21 cellular contexts compared by ENCODE assay signal in the genomic region with DNA sequence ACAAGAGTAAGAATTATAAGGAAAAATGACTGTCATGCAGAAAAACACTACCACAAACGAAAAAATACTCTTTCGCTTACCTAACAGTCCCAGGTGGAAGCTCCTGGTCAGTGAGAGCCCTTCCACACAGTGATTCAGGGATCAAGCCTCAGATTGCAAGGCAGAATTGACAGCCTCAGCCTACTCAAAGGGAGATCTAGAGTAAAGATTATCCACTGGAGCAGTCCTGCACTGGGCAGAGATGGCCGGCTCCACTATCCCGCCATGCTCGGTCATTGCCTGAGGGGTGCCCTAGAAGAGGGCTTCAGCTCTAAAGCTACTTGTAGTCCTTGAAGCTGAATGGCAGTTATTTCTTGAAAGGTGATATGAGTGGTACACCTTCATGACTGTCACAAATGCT.
DNase-seq lines count a peak whose midpoint lies in the region; ATAC-seq, FAIRE-seq and TF ChIP-seq lines count a peak whose summit lies in the region.
"Had no signal": no experiment of that assay in that cellular context is flagged by ENCODE, and none has a peak within 500 bp of the region (broad histone marks: within the 10 kb centered on the region; RNA-seq: fewer than 3 reads in every experiment).

No MANE protein-coding gene starts in this region.

- POLR2A ChIA-PET in A549 (lab: Yijun Ruan, JAX) (no interaction called here), IMR-90 (lab: Charles Lee; ENCODE audit: unreplicated experiment) (no interaction called here)

- H3K9me3 Mint-ChIP-seq in activated CD4-positive, alpha-beta T cell treated with anti-CD3 and anti-CD28 coated beads, Interleukin-2, amount 10 ng/mL, durations not matched to agents 24 days and 14 days: no peaks in the 10 kb centered on the region
- H3K9me3 Mint-ChIP-seq: CD8-positive, alpha-beta T cell had no signal

- dilution Hi-C loops in IMR-90 (cut with HindIII; ENCODE audit: low sequenced_read_pairs, unreplicated experiment): no loop called here

- in situ Hi-C loops in IMR-90 (cut with MboI; ENCODE audit: low sequenced_read_pairs): no loop called here

- no peak overlapping the region for H2AK9ac ChIP-seq in IMR-90 (replicated peaks; ENCODE audit: low read depth, low read length, poor library complexity)

- H3K9ac ChIP-seq in IMR-90 (ENCODE audit: low read depth, low read length): no peak overlapping the region
- H3K9ac ChIP-seq: BLaER1 had no signal

- no peaks in the 10 kb centered on the region for H3K27me3 Mint-ChIP-seq in activated CD4-positive, alpha-beta T cell treated with anti-CD3 and anti-CD28 coated beads, Interleukin-2, amount 10 ng/mL, durations not matched to agents 24 days and 14 days

- no peak overlapping the region for H2AFZ ChIP-seq in IMR-90 (replicated peaks; ENCODE audit: low read length, poor library complexity)

- TF ChIP-seq CTCF in A549 (IDR thresholded peaks at IDR 0.05): no peak
- no peak for TF ChIP-seq CTCF in IMR-90 (conservative IDR thresholded peaks at IDR 0.05; ENCODE audit: low read depth, low read length)

- no peak for FAIRE-seq in A549 (lab: Jason Lieb, UNC)
- FAIRE-seq: G401.6, GM12892, H54 had no signal

- H3K27me3 ChIP-seq in IMR-90 (ENCODE audit: control insufficient read depth, insufficient read depth, low read length): no peaks in the 10 kb centered on the region
- H3K27me3 ChIP-seq: BLaER1 had no signal

- peak overlapping the region; percentile 30 for H2BK5ac ChIP-seq in IMR-90 (ENCODE audit: low read depth, low read length, poor library complexity, severe bottlenecking)

- H4K20me1 ChIP-seq in IMR-90 (ENCODE audit: insufficient read depth, low read length): no peaks in the 10 kb centered on the region
- H4K20me1 ChIP-seq: BLaER1 had no signal

- peak overlapping the region; percentile 69 for H3K4ac ChIP-seq in IMR-90 (ENCODE audit: low read depth, low read length)

- TF ChIP-seq RAD21 in A549 (conservative IDR thresholded peaks at IDR 0.05 in 1 of 2, IDR thresholded peaks at IDR 0.05 in 1 of 2): no peak
- no peak for TF ChIP-seq RAD21 in IMR-90 (IDR thresholded peaks at IDR 0.05; ENCODE audit: low read length)

- H3K36me3 ChIP-seq in IMR-90 (ENCODE audit: control insufficient read depth, insufficient read depth, low read length): no peaks in the 10 kb centered on the region
- H3K36me3 ChIP-seq: BLaER1, HAP-1 had no signal

- H3K9me3 ChIP-seq in A549 (peaks cover 34% of the 10 kb centered on the region), IMR-90 (ENCODE audit: control insufficient read depth, insufficient read depth, low read length) (no peaks in the 10 kb centered on the region)
- H3K9me3 ChIP-seq: BLaER1, Caco-2, HAP-1 had no signal

- BruUV-seq in IMR-90 (replicated peaks; lab: Mats Ljungman, UMichigan): no TSS peak

- H4K91ac ChIP-seq in IMR-90 (ENCODE audit: insufficient read depth, low read depth, low read length): peak overlapping the region; percentile 68

- WGBS in A549 (ENCODE audit: missing lambda C conversion rate): 90% methylated on average over 5 of the region's 5 CpGs
- 100% methylated on average over 1 of the region's 5 CpGs; no CpG with 5 or more reads in 1 of the 2 experiments for WGBS in IMR-90 (ENCODE audit: extremely low coverage in 2 of 2, insufficient read length in 1 of 2), 2 experiments

- TF ChIP-seq POLR2A in A549 (IDR thresholded peaks at IDR 0.05; ENCODE audit: low read length) (no peak), IMR-90 (IDR thresholded peaks at IDR 0.05; ENCODE audit: low read depth, low read length) (no peak)

- no peak for TF ChIP-seq EP300 in A549 (IDR thresholded peaks at IDR 0.05)

- H3K27ac ChIP-seq in A549: peak overlapping the region; percentile 93 to 96
- H3K27ac ChIP-seq in IMR-90 (ENCODE audit: insufficient read depth, low read length): no peak overlapping the region
- H3K27ac ChIP-seq: BLaER1, C4-2B had no signal

- peak overlapping the region; percentile 76; the same call in 1 of the 2 replicates for H4K5ac ChIP-seq in IMR-90 (ENCODE audit: low read depth, low read length)

- intact Hi-C loops in IMR-90 (cut with micrococcal nuclease): no loop called here
- intact Hi-C loops in activated CD4-positive, alpha-beta T cell treated with anti-CD3 and anti-CD28 coated beads, Interleukin-2, amount 10 ng/mL, durations not matched to agents 24 days and 14 days (cut with micrococcal nuclease): no loop called here
- intact Hi-C loops in Right ventricle myocardium superior (cut with DNase I): no loop called here

- H3K56ac ChIP-seq in IMR-90 (ENCODE audit: extremely low read depth, insufficient read depth, low read length): no peak overlapping the region

- H2BK20ac ChIP-seq in IMR-90 (ENCODE audit: low read depth, low read length): peak overlapping the region; percentile 94

- H3K9me1 ChIP-seq in IMR-90 (ENCODE audit: insufficient read depth, low read length): peaks cover 21% of the 10 kb centered on the region

- peak overlapping the region; percentile 67 for H2BK15ac ChIP-seq in IMR-90 (ENCODE audit: low read depth, low read length)

- peak overlapping the region; percentile 100 for H2BK120ac ChIP-seq in IMR-90 (ENCODE audit: low read depth, low read length)

- H3K27ac Mint-ChIP-seq in activated CD4-positive, alpha-beta T cell treated with anti-CD3 and anti-CD28 coated beads, Interleukin-2, amount 10 ng/mL, durations not matched to agents 24 days and 14 days: no peak overlapping the region
- H3K27ac Mint-ChIP-seq: CD4-positive, CD25-positive, alpha-beta regulatory T cell; CD8-positive, alpha-beta T cell had no signal

- ATAC-seq in A549 (no peak), IMR-90 (ENCODE audit: low read depth) (no peak), Right ventricle myocardium superior (ENCODE audit: poor library complexity) (no peak)
- ATAC-seq: CD8-positive, alpha-beta T cell had no signal

- peak overlapping the region; percentile 93 for H2AK5ac ChIP-seq in IMR-90 (ENCODE audit: low read depth, low read length)

- H3K23ac ChIP-seq in IMR-90 (ENCODE audit: low read depth, low read length): no peak overlapping the region

- H3K36me3 Mint-ChIP-seq in activated CD4-positive, alpha-beta T cell treated with anti-CD3 and anti-CD28 coated beads, Interleukin-2, amount 10 ng/mL, durations not matched to agents 24 days and 14 days (ENCODE audit: low read depth): no peaks in the 10 kb centered on the region
- H3K36me3 Mint-ChIP-seq: CD4-positive, CD25-positive, alpha-beta regulatory T cell; CD8-positive, alpha-beta T cell had no signal

- H3K14ac ChIP-seq in IMR-90 (replicated peaks; ENCODE audit: low read depth, low read length): peak overlapping the region; percentile 53

- no peaks in the 10 kb centered on the region for H3K4me1 Mint-ChIP-seq in activated CD4-positive, alpha-beta T cell treated with anti-CD3 and anti-CD28 coated beads, Interleukin-2, amount 10 ng/mL, durations not matched to agents 24 days and 14 days
- H3K4me1 Mint-ChIP-seq: CD4-positive, CD25-positive, alpha-beta regulatory T cell had no signal

- peak overlapping the region; percentile 48; the same call in 1 of the 2 replicates for H3K18ac ChIP-seq in IMR-90 (ENCODE audit: low read depth, low read length)

- no peak overlapping the region; a peak in 2 of 4 replicates for H4K8ac ChIP-seq in IMR-90 (ENCODE audit: low read depth in 2 of 2, low read length in 2 of 2)

- H3K79me1 ChIP-seq in IMR-90 (ENCODE audit: low read depth in 1 of 2, low read length in 2 of 2): no peaks in the 10 kb centered on the region

- peaks cover 47% of the 10 kb centered on the region for H3K4me1 ChIP-seq in A549
- peaks cover 21% of the 10 kb centered on the region for H3K4me1 ChIP-seq in IMR-90 (ENCODE audit: control insufficient read depth, insufficient read depth, low read length)
- H3K4me1 ChIP-seq: BLaER1, HAP-1 had no signal

- H3K4me2 ChIP-seq in A549: no peak overlapping the region
- no peak overlapping the region for H3K4me2 ChIP-seq in IMR-90 (ENCODE audit: low read depth, low read length)
- H3K4me2 ChIP-seq: BLaER1 had no signal

- CTCF ChIA-PET in A549 (lab: Yijun Ruan, JAX) (interaction anchor here (1.6 kb wide), 2 partner anchors 16 to 28 kb away, joined by 3 to 6 read pairs; no protein-coding TSS in a partner anchor), IMR-90 (lab: Yijun Ruan, JAX) (interaction anchor here (1.2 kb wide), 1 partner anchor 331 kb away, joined by 3 read pairs; no protein-coding TSS in a partner anchor)

- DNase-seq in NCI-H748 (lab: John Stamatoyannopoulos, UW; ENCODE audit: unreplicated experiment) (peak; percentile 25), NCI-H748 treated with DMSO at 0.1 percent for 48 hours (lab: John Stamatoyannopoulos, UW) (no peak), A549 (ENCODE audit: low read depth in 1 of 2, low spot score in 1 of 2) (no peak), IMR-90 (no peak), SK-N-DZ (ENCODE audit: low spot score) (peak; percentile 73), Right ventricle myocardium superior (no peak)
- DNase-seq in activated CD4-positive, alpha-beta T cell treated with anti-CD3 and anti-CD28 coated beads, Interleukin-2, amount 10 ng/mL, durations not matched to agents 24 days and 14 days: no peak
- DNase-seq: 8988T; Caco-2; CD4-positive, CD25-positive, alpha-beta regulatory T cell; CD8-positive, alpha-beta T cell; DMS153; DND-41; GOT3; HFFc6 had no signal

- H3K4me3 Mint-ChIP-seq in activated CD4-positive, alpha-beta T cell treated with anti-CD3 and anti-CD28 coated beads, Interleukin-2, amount 10 ng/mL, durations not matched to agents 24 days and 14 days: no peak overlapping the region
- H3K4me3 Mint-ChIP-seq: CD4-positive, CD25-positive, alpha-beta regulatory T cell; CD8-positive, alpha-beta T cell; HFFc6 had no signal

- H3K4me3 ChIP-seq in A549 (no peak overlapping the region), IMR-90 (ENCODE audit: insufficient read depth, low read depth, low read length) (no peak overlapping the region)
- H3K4me3 ChIP-seq: BLaER1, HAP-1 had no signal

TF ChIP-seq in A549, 52 proteins besides CTCF, POLR2A, EP300 and RAD21 (continues in another document):
- TF ChIP-seq NFE2L2 (conservative IDR thresholded peaks at IDR 0.05; ENCODE audit: low read length) (no peak), CBX8 (IDR thresholded peaks at IDR 0.05) (no peak)
- TF ChIP-seq, protein P1, sequence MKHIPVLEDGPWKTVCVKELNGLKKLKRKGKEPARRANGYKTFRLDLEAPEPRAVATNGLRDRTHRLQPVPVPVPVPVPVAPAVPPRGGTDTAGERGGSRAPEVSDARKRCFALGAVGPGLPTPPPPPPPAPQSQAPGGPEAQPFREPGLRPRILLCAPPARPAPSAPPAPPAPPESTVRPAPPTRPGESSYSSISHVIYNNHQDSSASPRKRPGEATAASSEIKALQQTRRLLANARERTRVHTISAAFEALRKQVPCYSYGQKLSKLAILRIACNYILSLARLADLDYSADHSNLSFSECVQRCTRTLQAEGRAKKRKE (CRISPR knock-in tag; IDR thresholded peaks at IDR 0.05; ENCODE audit: low read depth): no peak

TF ChIP-seq in IMR-90, 13 proteins besides CTCF, POLR2A, EP300 and RAD21 (continues in another document):
- no peak for TF ChIP-seq USF2 (IDR thresholded peaks at IDR 0.05; ENCODE audit: low read depth, low read length)

Comparison
In these comparisons a context has a peak if more than half of its experiments do, and no peak if none do; other contexts are left out.
1. DNase-seq: peak in NCI-H748 (single experiment) and SK-N-DZ (single experiment); none in NCI-H748 treated with DMSO at 0.1 percent for 48 hours (single experiment), A549 (0 of 2), IMR-90 (single experiment), activated CD4-positive, alpha-beta T cell treated with anti-CD3 and anti-CD28 coated beads, Interleukin-2, amount 10 ng/mL, durations not matched to agents 24 days and 14 days (single experiment) and Right ventricle myocardium superior (single experiment).